Comparison of ENCODE assay signal across 8 cellular contexts in genomic region chr2:290090-290722, GRCh38. TPM values are rescaled to one million over a fixed set of nuclear protein-coding genes. Genes with fewer than 3 reads are reported as not detected.
DNase-seq lines count a peak whose midpoint lies in the region; ATAC-seq and TF ChIP-seq lines count a peak whose summit lies in the region.

No MANE protein-coding gene starts in this region.

- no peaks in the 10 kb centered on the region for H3K9me3 Mint-ChIP-seq in endothelial cell (ENCODE audit: unreplicated experiment)
- H3K9me3 Mint-ChIP-seq in memory B cell: no peaks in the 10 kb centered on the region

- no peak for TF ChIP-seq POLR2A in NB4 (IDR thresholded peaks at IDR 0.05; ENCODE audit: extremely low read depth, insufficient read length)

- H3K4me3 Mint-ChIP-seq in endothelial cell (ENCODE audit: unreplicated experiment) (peak overlapping the region; percentile 87), memory B cell (peak overlapping the region; percentile 59)

- TF ChIP-seq CTCF in NB4 (IDR thresholded peaks at IDR 0.05; ENCODE audit: low read depth, low read length) (no peak), endothelial cell (IDR thresholded peaks at IDR 0.05; ENCODE audit: unreplicated experiment) (no peak)

- H3K36me3 Mint-ChIP-seq in endothelial cell (ENCODE audit: low read depth, unreplicated experiment): no peaks in the 10 kb centered on the region
- H3K36me3 Mint-ChIP-seq in memory B cell: peaks cover 1% of the 10 kb centered on the region

- H3K4me1 Mint-ChIP-seq in endothelial cell (ENCODE audit: unreplicated experiment): no peaks in the 10 kb centered on the region
- H3K4me1 Mint-ChIP-seq in memory B cell: peaks cover 2% of the 10 kb centered on the region

- no peak overlapping the region for H3K4me3 ChIP-seq in NB4 (ENCODE audit: low read depth, low read length)

- no peaks in the 10 kb centered on the region for H3K27me3 Mint-ChIP-seq in endothelial cell (ENCODE audit: unreplicated experiment)
- H3K27me3 Mint-ChIP-seq in memory B cell: peaks cover 9% of the 10 kb centered on the region

- DNase-seq in EH (ENCODE audit: low read depth) (peak; percentile 71), NB4 (ENCODE audit: low read depth) (peak; percentile 21), endothelial cell (ENCODE audit: low spot score) (peak; percentile 81), memory B cell (ENCODE audit: low spot score in 2 of 2) (no peak), GM19238 (ENCODE audit: insufficient read length, low spot score) (no peak)
- peak; percentile 17 to 25 for DNase-seq in activated CD8-positive, alpha-beta memory T cell treated with anti-CD3 and anti-CD28 coated beads for 1 hour (ENCODE audit: extremely low read depth in 1 of 2, low read depth in 1 of 2)
- DNase-seq in stimulated activated CD8-positive, alpha-beta memory T cell treated with anti-CD3 and anti-CD28 coated beads, Interleukin-4, amount 100 ng/mL, for 48 hours: peak; percentile 71

- H3K27ac Mint-ChIP-seq in endothelial cell (ENCODE audit: unreplicated experiment) (peak overlapping the region; percentile 61), memory B cell (no peak overlapping the region)

- ATAC-seq in memory B cell (ENCODE audit: low read depth) (peak; percentile 38), GM21526 (IDR thresholded peaks at IDR 0.05; ENCODE audit: low FRiP score, unreplicated experiment) (no peak)

RNA-seq across cellular contexts. Expression of gene ALKAL2, which starts 2.3 kb away (rescaled TPM):
- total RNA-seq in endothelial cell (ENCODE audit: unreplicated experiment): 3.2 TPM

RNA-seq across cellular contexts. Expression of gene ACP1, which starts 25.5 kb away (rescaled TPM):
- 104 TPM for total RNA-seq in endothelial cell (ENCODE audit: unreplicated experiment)

RNA-seq across cellular contexts. Expression of gene SH3YL1, which starts 26.4 kb away (rescaled TPM):
- total RNA-seq in endothelial cell (ENCODE audit: unreplicated experiment): 35.8 TPM

Comparison
In these comparisons a context has a peak if more than half of its experiments do, and no peak if none do; other contexts are left out.
1. DNase-seq: peak in EH (single experiment), NB4 (single experiment), activated CD8-positive, alpha-beta memory T cell treated with anti-CD3 and anti-CD28 coated beads for 1 hour (2 of 2), endothelial cell (single experiment) and stimulated activated CD8-positive, alpha-beta memory T cell treated with anti-CD3 and anti-CD28 coated beads, Interleukin-4, amount 100 ng/mL, for 48 hours (single experiment); none in memory B cell (0 of 2) and GM19238 (single experiment).